Comparison of ENCODE assay signal across 1 cellular context in the genomic region with DNA sequence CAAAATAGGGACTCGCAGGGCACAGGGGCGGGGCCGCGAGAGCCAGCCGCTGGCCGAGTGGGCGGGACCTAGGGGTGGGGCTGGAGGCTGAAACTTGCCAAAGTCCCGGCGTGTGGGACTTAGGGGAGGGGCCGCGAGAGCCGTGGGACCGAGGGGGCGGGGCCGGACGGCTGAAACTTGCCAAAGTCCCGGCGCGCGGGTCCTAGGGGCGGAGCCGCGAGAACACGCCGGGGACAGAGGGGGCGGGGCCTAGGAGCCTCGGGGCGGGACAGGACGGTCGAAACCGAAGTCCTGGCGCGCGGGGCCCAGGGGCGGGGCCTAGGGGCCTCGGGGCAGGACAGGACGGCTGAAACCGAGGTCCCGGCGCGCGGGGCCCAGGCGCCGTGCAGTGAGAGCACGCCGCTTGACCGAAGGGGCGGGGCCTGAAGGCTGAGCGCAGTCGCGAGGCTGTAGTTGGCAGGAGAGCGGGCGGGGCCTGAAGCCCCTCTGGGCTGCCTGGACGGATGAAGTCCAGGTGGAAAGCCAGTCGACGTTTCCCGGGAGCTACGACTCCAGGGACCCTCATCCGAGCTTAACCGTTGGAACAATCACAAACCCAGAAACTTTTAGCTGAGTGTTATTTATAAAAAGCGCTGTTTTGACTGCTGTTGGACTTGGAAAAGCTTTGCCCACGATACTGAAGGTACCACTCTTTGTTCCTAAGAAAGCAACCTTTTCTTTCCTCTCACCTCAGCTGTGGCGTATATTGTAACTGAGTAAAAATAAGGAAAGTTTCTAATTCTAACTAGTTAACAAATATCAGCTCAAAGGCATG.
TF ChIP-seq lines count a peak whose summit lies in the region.

No MANE protein-coding gene starts in this region.

TF ChIP-seq in HepG2, 621 proteins besides CTCF, POLR2A, EP300 and RAD21 (continued from another document and continues in another):
- TF ChIP-seq, protein P1, sequence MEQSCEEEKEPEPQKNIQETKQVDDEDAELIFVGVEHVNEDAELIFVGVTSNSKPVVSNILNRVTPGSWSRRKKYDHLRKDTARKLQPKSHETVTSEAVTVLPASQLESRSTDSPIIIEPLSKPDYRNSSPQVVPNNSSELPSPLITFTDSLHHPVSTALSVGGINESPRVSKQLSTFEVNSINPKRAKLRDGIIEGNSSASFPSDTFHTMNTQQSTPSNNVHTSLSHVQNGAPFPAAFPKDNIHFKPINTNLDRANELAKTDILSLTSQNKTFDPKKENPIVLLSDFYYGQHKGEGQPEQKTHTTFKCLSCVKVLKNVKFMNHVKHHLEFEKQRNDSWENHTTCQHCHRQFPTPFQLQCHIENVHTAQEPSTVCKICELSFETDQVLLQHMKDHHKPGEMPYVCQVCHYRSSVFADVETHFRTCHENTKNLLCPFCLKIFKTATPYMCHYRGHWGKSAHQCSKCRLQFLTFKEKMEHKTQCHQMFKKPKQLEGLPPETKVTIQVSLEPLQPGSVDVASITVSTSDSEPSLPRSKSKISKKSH (CRISPR knock-in tag; IDR thresholded peaks at IDR 0.05; ENCODE audit: borderline replicate concordance), result no peak
- peak; percentile 94 for TF ChIP-seq ZBTB7B (CRISPR knock-in tag; IDR thresholded peaks at IDR 0.05)
- TF ChIP-seq ERF (CRISPR knock-in tag; IDR thresholded peaks at IDR 0.05), result peak; percentile 86
- TF ChIP-seq ZNF263 (CRISPR knock-in tag; IDR thresholded peaks at IDR 0.05), result peak; percentile 44
- TF ChIP-seq, protein P2, sequence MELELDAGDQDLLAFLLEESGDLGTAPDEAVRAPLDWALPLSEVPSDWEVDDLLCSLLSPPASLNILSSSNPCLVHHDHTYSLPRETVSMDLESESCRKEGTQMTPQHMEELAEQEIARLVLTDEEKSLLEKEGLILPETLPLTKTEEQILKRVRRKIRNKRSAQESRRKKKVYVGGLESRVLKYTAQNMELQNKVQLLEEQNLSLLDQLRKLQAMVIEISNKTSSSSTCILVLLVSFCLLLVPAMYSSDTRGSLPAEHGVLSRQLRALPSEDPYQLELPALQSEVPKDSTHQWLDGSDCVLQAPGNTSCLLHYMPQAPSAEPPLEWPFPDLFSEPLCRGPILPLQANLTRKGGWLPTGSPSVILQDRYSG (CRISPR knock-in tag; IDR thresholded peaks at IDR 0.05), result 0 out of 2 replicates have a peak, but pooled peaks have one; percentile 67
- TF ChIP-seq, protein P3, sequence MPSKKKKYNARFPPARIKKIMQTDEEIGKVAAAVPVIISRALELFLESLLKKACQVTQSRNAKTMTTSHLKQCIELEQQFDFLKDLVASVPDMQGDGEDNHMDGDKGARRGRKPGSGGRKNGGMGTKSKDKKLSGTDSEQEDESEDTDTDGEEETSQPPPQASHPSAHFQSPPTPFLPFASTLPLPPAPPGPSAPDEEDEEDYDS (CRISPR knock-in tag; IDR thresholded peaks at IDR 0.05), result peak; percentile 78
- peak; percentile 68 for TF ChIP-seq NFYB (CRISPR knock-in tag; IDR thresholded peaks at IDR 0.05)
- no peak; the same call in 1 of the 2 replicates for TF ChIP-seq THAP11 (CRISPR knock-in tag; IDR thresholded peaks at IDR 0.05)
- TF ChIP-seq CREB1 (IDR thresholded peaks at IDR 0.05), result no peak
- no peak for TF ChIP-seq CREB1 (CRISPR knock-in tag; IDR thresholded peaks at IDR 0.05)
- peak; percentile 92; the same call in 1 of the 2 replicates for TF ChIP-seq SP140L (CRISPR knock-in tag; IDR thresholded peaks at IDR 0.05; ENCODE audit: borderline replicate concordance)
- TF ChIP-seq REPIN1 (CRISPR knock-in tag; IDR thresholded peaks at IDR 0.05; ENCODE audit: borderline replicate concordance, low read depth), result peak; percentile 52
- TF ChIP-seq ZNF121 (CRISPR knock-in tag; IDR thresholded peaks at IDR 0.05), result peak; percentile 60; the same call in 1 of the 2 replicates
- TF ChIP-seq TGIF2 (CRISPR knock-in tag; IDR thresholded peaks at IDR 0.05), result peak; percentile 88
- TF ChIP-seq, protein P4, sequence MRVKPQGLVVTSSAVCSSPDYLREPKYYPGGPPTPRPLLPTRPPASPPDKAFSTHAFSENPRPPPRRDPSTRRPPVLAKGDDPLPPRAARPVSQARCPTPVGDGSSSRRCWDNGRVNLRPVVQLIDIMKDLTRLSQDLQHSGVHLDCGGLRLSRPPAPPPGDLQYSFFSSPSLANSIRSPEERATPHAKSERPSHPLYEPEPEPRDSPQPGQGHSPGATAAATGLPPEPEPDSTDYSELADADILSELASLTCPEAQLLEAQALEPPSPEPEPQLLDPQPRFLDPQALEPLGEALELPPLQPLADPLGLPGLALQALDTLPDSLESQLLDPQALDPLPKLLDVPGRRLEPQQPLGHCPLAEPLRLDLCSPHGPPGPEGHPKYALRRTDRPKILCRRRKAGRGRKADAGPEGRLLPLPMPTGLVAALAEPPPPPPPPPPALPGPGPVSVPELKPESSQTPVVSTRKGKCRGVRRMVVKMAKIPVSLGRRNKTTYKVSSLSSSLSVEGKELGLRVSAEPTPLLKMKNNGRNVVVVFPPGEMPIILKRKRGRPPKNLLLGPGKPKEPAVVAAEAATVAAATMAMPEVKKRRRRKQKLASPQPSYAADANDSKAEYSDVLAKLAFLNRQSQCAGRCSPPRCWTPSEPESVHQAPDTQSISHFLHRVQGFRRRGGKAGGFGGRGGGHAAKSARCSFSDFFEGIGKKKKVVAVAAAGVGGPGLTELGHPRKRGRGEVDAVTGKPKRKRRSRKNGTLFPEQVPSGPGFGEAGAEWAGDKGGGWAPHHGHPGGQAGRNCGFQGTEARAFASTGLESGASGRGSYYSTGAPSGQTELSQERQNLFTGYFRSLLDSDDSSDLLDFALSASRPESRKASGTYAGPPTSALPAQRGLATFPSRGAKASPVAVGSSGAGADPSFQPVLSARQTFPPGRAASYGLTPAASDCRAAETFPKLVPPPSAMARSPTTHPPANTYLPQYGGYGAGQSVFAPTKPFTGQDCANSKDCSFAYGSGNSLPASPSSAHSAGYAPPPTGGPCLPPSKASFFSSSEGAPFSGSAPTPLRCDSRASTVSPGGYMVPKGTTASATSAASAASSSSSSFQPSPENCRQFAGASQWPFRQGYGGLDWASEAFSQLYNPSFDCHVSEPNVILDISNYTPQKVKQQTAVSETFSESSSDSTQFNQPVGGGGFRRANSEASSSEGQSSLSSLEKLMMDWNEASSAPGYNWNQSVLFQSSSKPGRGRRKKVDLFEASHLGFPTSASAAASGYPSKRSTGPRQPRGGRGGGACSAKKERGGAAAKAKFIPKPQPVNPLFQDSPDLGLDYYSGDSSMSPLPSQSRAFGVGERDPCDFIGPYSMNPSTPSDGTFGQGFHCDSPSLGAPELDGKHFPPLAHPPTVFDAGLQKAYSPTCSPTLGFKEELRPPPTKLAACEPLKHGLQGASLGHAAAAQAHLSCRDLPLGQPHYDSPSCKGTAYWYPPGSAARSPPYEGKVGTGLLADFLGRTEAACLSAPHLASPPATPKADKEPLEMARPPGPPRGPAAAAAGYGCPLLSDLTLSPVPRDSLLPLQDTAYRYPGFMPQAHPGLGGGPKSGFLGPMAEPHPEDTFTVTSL (CRISPR knock-in tag; IDR thresholded peaks at IDR 0.05; ENCODE audit: borderline replicate concordance), result peak; percentile 39; the same call in 1 of the 2 replicates
- TF ChIP-seq, protein P5, sequence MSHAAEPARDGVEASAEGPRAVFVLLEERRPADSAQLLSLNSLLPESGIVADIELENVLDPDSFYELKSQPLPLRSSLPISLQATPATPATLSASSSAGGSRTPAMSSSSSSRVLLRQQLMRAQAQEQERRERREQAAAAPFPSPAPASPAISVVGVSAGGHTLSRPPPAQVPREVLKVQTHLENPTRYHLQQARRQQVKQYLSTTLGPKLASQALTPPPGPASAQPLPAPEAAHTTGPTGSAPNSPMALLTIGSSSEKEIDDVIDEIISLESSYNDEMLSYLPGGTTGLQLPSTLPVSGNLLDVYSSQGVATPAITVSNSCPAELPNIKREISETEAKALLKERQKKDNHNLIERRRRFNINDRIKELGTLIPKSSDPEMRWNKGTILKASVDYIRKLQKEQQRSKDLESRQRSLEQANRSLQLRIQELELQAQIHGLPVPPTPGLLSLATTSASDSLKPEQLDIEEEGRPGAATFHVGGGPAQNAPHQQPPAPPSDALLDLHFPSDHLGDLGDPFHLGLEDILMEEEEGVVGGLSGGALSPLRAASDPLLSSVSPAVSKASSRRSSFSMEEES (CRISPR knock-in tag; IDR thresholded peaks at IDR 0.05), result 0 out of 2 replicates have a peak, but pooled peaks have one; percentile 69
- peak; percentile 27; the same call in 1 of the 2 replicates for TF ChIP-seq EED (CRISPR knock-in tag; IDR thresholded peaks at IDR 0.05)
- peak; percentile 47; the same call in 1 of the 2 replicates for TF ChIP-seq GATA4 (IDR thresholded peaks at IDR 0.05; ENCODE audit: borderline replicate concordance, low read depth)
- TF ChIP-seq POLR2AphosphoS5 (IDR thresholded peaks at IDR 0.05; ENCODE audit: low read depth, low read length), result peak; percentile 84
- TF ChIP-seq, protein P6, sequence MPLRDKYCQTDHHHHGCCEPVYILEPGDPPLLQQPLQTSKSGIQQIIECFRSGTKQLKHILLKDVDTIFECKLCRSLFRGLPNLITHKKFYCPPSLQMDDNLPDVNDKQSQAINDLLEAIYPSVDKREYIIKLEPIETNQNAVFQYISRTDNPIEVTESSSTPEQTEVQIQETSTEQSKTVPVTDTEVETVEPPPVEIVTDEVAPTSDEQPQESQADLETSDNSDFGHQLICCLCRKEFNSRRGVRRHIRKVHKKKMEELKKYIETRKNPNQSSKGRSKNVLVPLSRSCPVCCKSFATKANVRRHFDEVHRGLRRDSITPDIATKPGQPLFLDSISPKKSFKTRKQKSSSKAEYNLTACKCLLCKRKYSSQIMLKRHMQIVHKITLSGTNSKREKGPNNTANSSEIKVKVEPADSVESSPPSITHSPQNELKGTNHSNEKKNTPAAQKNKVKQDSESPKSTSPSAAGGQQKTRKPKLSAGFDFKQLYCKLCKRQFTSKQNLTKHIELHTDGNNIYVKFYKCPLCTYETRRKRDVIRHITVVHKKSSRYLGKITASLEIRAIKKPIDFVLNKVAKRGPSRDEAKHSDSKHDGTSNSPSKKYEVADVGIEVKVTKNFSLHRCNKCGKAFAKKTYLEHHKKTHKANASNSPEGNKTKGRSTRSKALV (CRISPR knock-in tag; IDR thresholded peaks at IDR 0.05), result peak; percentile 49; the same call in 1 of the 2 replicates
- TF ChIP-seq SATB2 (CRISPR knock-in tag; IDR thresholded peaks at IDR 0.05), result no peak
- TF ChIP-seq MXI1 (IDR thresholded peaks at IDR 0.05; ENCODE audit: borderline replicate concordance, low read depth, low read length), result peak; percentile 92
- TF ChIP-seq, protein P7, sequence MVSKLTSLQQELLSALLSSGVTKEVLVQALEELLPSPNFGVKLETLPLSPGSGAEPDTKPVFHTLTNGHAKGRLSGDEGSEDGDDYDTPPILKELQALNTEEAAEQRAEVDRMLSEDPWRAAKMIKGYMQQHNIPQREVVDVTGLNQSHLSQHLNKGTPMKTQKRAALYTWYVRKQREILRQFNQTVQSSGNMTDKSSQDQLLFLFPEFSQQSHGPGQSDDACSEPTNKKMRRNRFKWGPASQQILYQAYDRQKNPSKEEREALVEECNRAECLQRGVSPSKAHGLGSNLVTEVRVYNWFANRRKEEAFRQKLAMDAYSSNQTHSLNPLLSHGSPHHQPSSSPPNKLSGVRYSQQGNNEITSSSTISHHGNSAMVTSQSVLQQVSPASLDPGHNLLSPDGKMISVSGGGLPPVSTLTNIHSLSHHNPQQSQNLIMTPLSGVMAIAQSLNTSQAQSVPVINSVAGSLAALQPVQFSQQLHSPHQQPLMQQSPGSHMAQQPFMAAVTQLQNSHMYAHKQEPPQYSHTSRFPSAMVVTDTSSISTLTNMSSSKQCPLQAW (CRISPR knock-in tag; IDR thresholded peaks at IDR 0.05), result peak; percentile 70
- TF ChIP-seq, protein P8, sequence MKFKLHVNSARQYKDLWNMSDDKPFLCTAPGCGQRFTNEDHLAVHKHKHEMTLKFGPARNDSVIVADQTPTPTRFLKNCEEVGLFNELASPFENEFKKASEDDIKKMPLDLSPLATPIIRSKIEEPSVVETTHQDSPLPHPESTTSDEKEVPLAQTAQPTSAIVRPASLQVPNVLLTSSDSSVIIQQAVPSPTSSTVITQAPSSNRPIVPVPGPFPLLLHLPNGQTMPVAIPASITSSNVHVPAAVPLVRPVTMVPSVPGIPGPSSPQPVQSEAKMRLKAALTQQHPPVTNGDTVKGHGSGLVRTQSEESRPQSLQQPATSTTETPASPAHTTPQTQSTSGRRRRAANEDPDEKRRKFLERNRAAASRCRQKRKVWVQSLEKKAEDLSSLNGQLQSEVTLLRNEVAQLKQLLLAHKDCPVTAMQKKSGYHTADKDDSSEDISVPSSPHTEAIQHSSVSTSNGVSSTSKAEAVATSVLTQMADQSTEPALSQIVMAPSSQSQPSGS (CRISPR knock-in tag; IDR thresholded peaks at IDR 0.05), result peak; percentile 68
